Comparison of ENCODE assay signal across 7 cellular contexts in genomic region chr14:92039073-92039719, GRCh38. TPM values are rescaled to one million over a fixed set of nuclear protein-coding genes. Genes with fewer than 3 reads are reported as not detected.
DNase-seq lines count a peak whose midpoint lies in the region; ATAC-seq, FAIRE-seq and TF ChIP-seq lines count a peak whose summit lies in the region.

No MANE protein-coding gene starts in this region.

- no peaks in the 10 kb centered on the region for H3K27me3 ChIP-seq in Loucy (ENCODE audit: insufficient read depth, low read length, poor library complexity, severe bottlenecking)
- no peaks in the 10 kb centered on the region for H3K27me3 ChIP-seq in SU-DHL-6 (ENCODE audit: low read length)
- no peaks in the 10 kb centered on the region for H3K27me3 ChIP-seq in lower lobe of right lung (ENCODE audit: low read depth)
- H3K27me3 ChIP-seq in stomach = no peaks in the 10 kb centered on the region

- peak; percentile 32; the same call in 1 of the 2 replicates for TF ChIP-seq POLR2A in H54 (IDR thresholded peaks at IDR 0.05; ENCODE audit: low read depth, low read length)
- TF ChIP-seq POLR2A in stomach (IDR thresholded peaks at IDR 0.05) = no peak

- H3K36me3 ChIP-seq in Loucy (ENCODE audit: insufficient read depth, low read length) = no peaks in the 10 kb centered on the region
- H3K36me3 ChIP-seq in SU-DHL-6 (ENCODE audit: low read length) = no peaks in the 10 kb centered on the region
- peaks cover 5% of the 10 kb centered on the region for H3K36me3 ChIP-seq in lower lobe of right lung
- peaks cover 0 to 10% (median 4%) of the 10 kb centered on the region in 4 donors for H3K36me3 ChIP-seq in stomach

- TF ChIP-seq CTCF in Loucy (conservative IDR thresholded peaks at IDR 0.05; ENCODE audit: low read length) (no peak), SU-DHL-6 (IDR thresholded peaks at IDR 0.05; ENCODE audit: insufficient read depth, low read length, poor library complexity, severe bottlenecking) (no peak), lower lobe of right lung (IDR thresholded peaks at IDR 0.05) (no peak), stomach (IDR thresholded peaks at IDR 0.05) (no peak)

- no peaks in the 10 kb centered on the region for H3K9me3 Mint-ChIP-seq in dendritic cell treated with granulocyte-macrophage colony-stimulating factor and Interleukin-4, amounts not matched to agents 40 ng/mL and 50 ng/mL, for 4 days

- peaks cover 32% of the 10 kb centered on the region for H3K4me1 ChIP-seq in Loucy (ENCODE audit: insufficient read depth, low read length, poor library complexity, severe bottlenecking)
- H3K4me1 ChIP-seq in lower lobe of right lung = peaks cover 46% of the 10 kb centered on the region
- peaks cover 6 to 63% (median 54%) of the 10 kb centered on the region in 4 donors for H3K4me1 ChIP-seq in stomach

- peak; percentile 66 for DNase-seq in GM03348 (ENCODE audit: low spot score)
- DNase-seq in H54 (ENCODE audit: insufficient read length, low spot score) = peak; percentile 50
- no peak for DNase-seq in lower lobe of right lung
- DNase-seq in stomach = no peak

- H3K27ac ChIP-seq in SU-DHL-6 (ENCODE audit: low read depth, low read length) (peak overlapping the region; percentile 55), lower lobe of right lung (peak overlapping the region; percentile 99), stomach (peak overlapping the region; percentile 91 to 97 (median 97))

- H3K9me3 ChIP-seq in Loucy (ENCODE audit: insufficient read depth, low read depth, low read length) (no peaks in the 10 kb centered on the region), SU-DHL-6 (ENCODE audit: insufficient read depth, low read length) (no peaks in the 10 kb centered on the region), lower lobe of right lung (no peaks in the 10 kb centered on the region), stomach (no peaks in the 10 kb centered on the region)

- H3K9me2 ChIP-seq in Loucy (replicated peaks; ENCODE audit: low read depth, low read length) (no peaks in the 10 kb centered on the region), SU-DHL-6 (replicated peaks; ENCODE audit: insufficient read depth, low read length) (no peaks in the 10 kb centered on the region)

- H3K4me3 Mint-ChIP-seq in dendritic cell treated with granulocyte-macrophage colony-stimulating factor and Interleukin-4, amounts not matched to agents 40 ng/mL and 50 ng/mL, for 4 days = peak overlapping the region; percentile 91

- peak; percentile 88 for FAIRE-seq in H54 (lab: Jason Lieb, UNC)

- TF ChIP-seq EP300 in stomach (IDR thresholded peaks at IDR 0.05) = no peak

- H3K79me2 ChIP-seq in Loucy (ENCODE audit: insufficient read depth, low read length) (peaks cover 65% of the 10 kb centered on the region), SU-DHL-6 (ENCODE audit: insufficient read depth, low read length) (peaks cover 62% of the 10 kb centered on the region)

- H3K36me3 Mint-ChIP-seq in dendritic cell treated with granulocyte-macrophage colony-stimulating factor and Interleukin-4, amounts not matched to agents 40 ng/mL and 50 ng/mL, for 4 days (ENCODE audit: low read depth) = peaks cover 23% of the 10 kb centered on the region

- 0 to 1% (median 0%) methylated on average over 22 to 23 of the region's 23 CpGs for WGBS in stomach, 5 donors

- no peaks in the 10 kb centered on the region for H3K27me3 Mint-ChIP-seq in dendritic cell treated with granulocyte-macrophage colony-stimulating factor and Interleukin-4, amounts not matched to agents 40 ng/mL and 50 ng/mL, for 4 days

- H4K20me1 ChIP-seq in Loucy (ENCODE audit: insufficient read depth, low read length, poor library complexity, severe bottlenecking) (peaks cover 35% of the 10 kb centered on the region), SU-DHL-6 (ENCODE audit: low read depth, low read length) (no peaks in the 10 kb centered on the region)

- H3K9ac ChIP-seq in Loucy (ENCODE audit: low read depth, low read length, poor library complexity, severe bottlenecking) (peak overlapping the region; percentile 95), SU-DHL-6 (ENCODE audit: low read length) (peak overlapping the region; percentile 81)

- peak; percentile 63 to 71 for ATAC-seq in lower lobe of right lung

- peak overlapping the region; percentile 91 for H3K4me3 ChIP-seq in Loucy (ENCODE audit: low read length, poor library complexity, severe bottlenecking)
- H3K4me3 ChIP-seq in SU-DHL-6 (ENCODE audit: insufficient read depth, low read length, poor library complexity, severe bottlenecking) = peak overlapping the region; percentile 80
- peak overlapping the region; percentile 88 for H3K4me3 ChIP-seq in lower lobe of right lung
- peak overlapping the region; percentile 76 to 95 (median 82) for H3K4me3 ChIP-seq in stomach

- peaks cover 27% of the 10 kb centered on the region for H3K4me1 Mint-ChIP-seq in dendritic cell treated with granulocyte-macrophage colony-stimulating factor and Interleukin-4, amounts not matched to agents 40 ng/mL and 50 ng/mL, for 4 days (ENCODE audit: low read depth)

- H3F3A ChIP-seq in Loucy (ENCODE audit: low read depth) = no peaks in the 10 kb centered on the region
- no peaks in the 10 kb centered on the region for H3F3A ChIP-seq in SU-DHL-6 (ENCODE audit: insufficient read depth)

- intact Hi-C loops in dendritic cell treated with granulocyte-macrophage colony-stimulating factor and Interleukin-4, amounts not matched to agents 40 ng/mL and 50 ng/mL, for 4 days (cut with micrococcal nuclease) = no loop called here
- intact Hi-C loops in lower lobe of right lung (cut with DNase I) = no loop called here
- intact Hi-C loops in stomach (cut with DNase I; ENCODE audit: low total_unique reads) = no loop called here

- H3K27ac Mint-ChIP-seq in dendritic cell treated with granulocyte-macrophage colony-stimulating factor and Interleukin-4, amounts not matched to agents 40 ng/mL and 50 ng/mL, for 4 days = peak overlapping the region; percentile 97

- peak overlapping the region; percentile 81 for H3K4me2 ChIP-seq in Loucy (ENCODE audit: low read depth, low read length, poor library complexity, severe bottlenecking)
- H3K4me2 ChIP-seq in SU-DHL-6 (ENCODE audit: low read depth, low read length, poor library complexity, severe bottlenecking) = peak overlapping the region; percentile 98

- H2AFZ ChIP-seq in Loucy (ENCODE audit: low read length) = peak overlapping the region; percentile 97
- peak overlapping the region; percentile 81 for H2AFZ ChIP-seq in SU-DHL-6 (ENCODE audit: low read depth, low read length, severe bottlenecking)

RNA-seq across cellular contexts. Expression of gene TRIP11, which starts 0.7 kb away (rescaled TPM):
- total RNA-seq in lower lobe of right lung = 62.6 TPM
- total RNA-seq in stomach = 100 to 1,000 TPM in 1 of 5 donors, 10 to 100 TPM in 4; 20.9 to 135 (median 62.6) TPM
- 1 to 10 TPM; 3.5 to 3.8 (median 3.8) TPM for polyA plus RNA-seq in stomach

Comparison
In these comparisons a context has a peak if more than half of its experiments do, and no peak if none do; other contexts are left out.
1. DNase-seq: peak in GM03348 (single experiment) and H54 (single experiment); none in lower lobe of right lung (single experiment) and stomach (single experiment).
2. Peak in every context shown above with its lines, with median percentiles within 50 percentile points of each other: H3K4me3 ChIP-seq and H3K27ac ChIP-seq.